7 cellular contexts compared by ENCODE assay signal in genomic region chr5:3929799-3930198, GRCh38.
"Had no signal": no experiment of that assay in that cellular context is flagged by ENCODE, and none has a peak within 500 bp of the region (broad histone marks: within the 10 kb centered on the region; RNA-seq: fewer than 3 reads in every experiment).

No MANE protein-coding gene starts in this region.

- ATAC-seq: HepG2, K562 had no signal

- H3K27ac Mint-ChIP-seq: IgD-negative memory B cell had no signal

- H3K27me3 Mint-ChIP-seq: IgD-negative memory B cell had no signal

- H3K4me3 Mint-ChIP-seq: IgD-negative memory B cell had no signal

- H3K4me3 ChIP-seq: K562 had no signal

- H3K27ac ChIP-seq: HL-60 had no signal

- DNase-seq: IMR-90, KBM-7, KG1 had no signal
